In genomic region chr17:38322156-38322779, GRCh38 we compare ENCODE assay signal across 9 cellular contexts. TPM values are rescaled to one million over a fixed set of nuclear protein-coding genes. Genes with fewer than 3 reads are reported as not detected.
DNase-seq lines count a peak whose midpoint lies in the region; ATAC-seq and TF ChIP-seq lines count a peak whose summit lies in the region.
"Had no signal": no experiment of that assay in that cellular context is flagged by ENCODE, and none has a peak within 500 bp of the region (broad histone marks: within the 10 kb centered on the region; RNA-seq: fewer than 3 reads in every experiment).

No MANE protein-coding gene starts in this region.

- ATAC-seq in HG03469 (IDR thresholded peaks at IDR 0.05; ENCODE audit: unreplicated experiment): no peak

- peak; percentile 31 to 39 for DNase-seq in AML-193 (lab: John Stamatoyannopoulos, UW)
- peak; percentile 83 for DNase-seq in GM20000 (ENCODE audit: low spot score)
- peak; percentile 31 for DNase-seq in RPMI7951 (ENCODE audit: low read depth)
- DNase-seq in activated T-helper 9 cell treated with anti-CD3 and anti-CD28 coated beads, Interleukin-2, amount 50 U/mL, for 16 hours (ENCODE audit: low read depth): peak; percentile 54
- peak; percentile 80 for DNase-seq in germinal center (ENCODE audit: low spot score)
- peak; percentile 23 for DNase-seq in renal cortical epithelial cell (ENCODE audit: low read depth)
- DNase-seq in occipital lobe (lab: John Stamatoyannopoulos, UW): no peak

- peak; percentile 76 for TF ChIP-seq CTCF in GM20000 (IDR thresholded peaks at IDR 0.05; ENCODE audit: extremely low read depth, missing control alignments)

RNA-seq across cellular contexts. Expression of gene GPR179, which starts 21.5 kb away (rescaled TPM):
- total RNA-seq in RPMI7951 (2014; rRNA removed; shearing (Covaris generic)): not detected in 2 replicates
- total RNA-seq in renal cortical epithelial cell (under 0.01 TPM in 1 of 2 replicates, not detected in the other), occipital lobe (0.31 TPM)
- total RNA-seq: skeletal muscle tissue had no signal

RNA-seq across cellular contexts. Expression of gene MRPL45, which starts 25.3 kb away (rescaled TPM):
- 34.5 and 39.9 TPM in 2 replicates for total RNA-seq in RPMI7951 (2014; rRNA removed; shearing (Covaris generic))
- total RNA-seq in renal cortical epithelial cell (34.0 and 39.4 TPM in 2 replicates), occipital lobe (33.8 TPM)

RNA-seq across cellular contexts. Expression of gene SOCS7, which starts 29.4 kb away (rescaled TPM):
- total RNA-seq in RPMI7951 (2014; rRNA removed; shearing (Covaris generic)): 5.2 and 5.4 TPM in 2 replicates
- total RNA-seq in renal cortical epithelial cell (9.2 and 16.2 TPM in 2 replicates), occipital lobe (59.4 TPM)
